ENCODE assay signal across 20 cellular contexts in the genomic region with DNA sequence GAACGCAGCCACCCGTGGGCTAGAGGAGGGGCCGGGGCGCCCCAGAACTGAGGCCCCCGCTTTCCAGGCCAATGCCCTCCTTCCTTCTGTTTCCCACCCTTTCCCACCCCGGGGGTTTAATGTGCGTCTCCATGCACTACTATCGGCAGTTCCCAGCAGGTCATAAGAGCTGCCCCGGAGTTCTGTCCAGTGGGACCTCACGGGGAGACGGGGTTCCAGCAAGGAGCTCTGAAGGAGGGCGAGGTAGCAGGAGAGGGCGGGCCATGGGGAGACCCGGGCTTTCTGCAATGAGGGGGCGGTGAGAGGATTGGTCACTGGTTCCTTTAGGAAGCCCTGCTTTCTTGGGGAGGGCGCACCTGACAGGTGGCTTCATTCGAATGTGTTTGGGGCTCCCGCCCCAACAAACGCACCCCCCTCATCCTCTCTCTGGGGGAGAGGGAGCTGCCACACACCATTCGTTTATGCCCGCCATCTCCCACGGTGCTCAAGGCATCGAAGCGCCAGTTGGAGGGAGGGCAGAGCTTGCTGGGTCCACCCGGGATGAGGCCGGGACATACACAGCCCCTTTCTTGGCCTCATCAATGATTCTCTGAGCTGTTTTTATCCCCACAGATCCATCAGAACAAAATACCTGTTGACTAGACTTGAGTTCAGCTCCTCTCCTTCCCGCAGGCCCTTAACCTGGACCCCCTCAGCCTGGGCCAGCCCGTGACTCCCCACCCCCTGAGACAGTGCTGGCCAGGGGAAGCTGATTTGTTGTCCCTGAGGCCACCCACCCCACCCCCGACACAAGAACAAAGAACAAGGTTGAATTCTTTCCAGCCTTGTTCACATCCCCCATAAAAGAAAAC. TPM values are rescaled to one million over a fixed set of nuclear protein-coding genes. Genes with fewer than 3 reads are reported as not detected.
A peak's percentile ranks its signal among the peaks of the same experiment; 100 is the strongest.
DNase-seq lines count a peak whose midpoint lies in the region; ATAC-seq and TF ChIP-seq lines count a peak whose summit lies in the region.
"Had no signal": no experiment of that assay in that cellular context is flagged by ENCODE, and none has a peak within 500 bp of the region (broad histone marks: within the 10 kb centered on the region; RNA-seq: fewer than 3 reads in every experiment).

No MANE protein-coding gene starts in this region.

- H4K20me1 ChIP-seq in osteoblast (ENCODE audit: insufficient read depth, low read length), result peaks cover 8% of the 10 kb centered on the region

- H3K79me2 ChIP-seq in osteoblast (ENCODE audit: insufficient read depth, low read length), result no peaks in the 10 kb centered on the region

- H3K4me3 ChIP-seq in HEK293 (ENCODE audit: low read depth, low read length), result no peak overlapping the region
- H3K4me3 ChIP-seq in osteoblast (ENCODE audit: insufficient read depth, low read length), result no peak overlapping the region

- peaks cover 0 to 3% of the 10 kb centered on the region in 2 experiments; a peak in 1 of 3 replicates for H3K36me3 ChIP-seq in HEK293 (ENCODE audit: control insufficient read depth in 2 of 2, insufficient read depth in 1 of 2, low read length in 2 of 2)
- peaks cover 6% of the 10 kb centered on the region for H3K36me3 ChIP-seq in osteoblast (ENCODE audit: insufficient read depth, low read length)

- no peak overlapping the region for H3K27ac ChIP-seq in HEK293 (ENCODE audit: extremely low read depth, low read depth, low read length)
- no peak overlapping the region for H3K27ac ChIP-seq in osteoblast (ENCODE audit: low read depth, low read length)

- H3K4me1 ChIP-seq in HEK293 (ENCODE audit: control insufficient read depth, insufficient read depth, low read length) (no peaks in the 10 kb centered on the region), osteoblast (ENCODE audit: insufficient read depth, low read length) (no peaks in the 10 kb centered on the region)

- H2AFZ ChIP-seq in osteoblast (ENCODE audit: low read length), result no peak overlapping the region

- POLR2A ChIA-PET in HEK293 (lab: Yijun Ruan, JAX), result interaction anchor here (0.8 kb wide), 1 partner anchor 20 kb away, joined by 11 read pairs; no protein-coding TSS in a partner anchor
- POLR2A ChIA-PET in GM10248 (lab: Yijun Ruan, JAX), result interaction anchor here (0.6 to 0.7 kb wide), 2 partner anchors 15 to 243 kb away, joined by 3 to 4 read pairs; no protein-coding TSS in a partner anchor

- peak; percentile 18 for DNase-seq in activated T-cell treated with anti-CD3 and anti-CD28 coated beads, Interleukin-2, amount 50 U/mL, for 4 hours
- no peak for DNase-seq in activated T-cell treated with anti-CD3 and anti-CD28 coated beads, Interleukin-2, amount 50 U/mL, for 48 hours
- no peak for DNase-seq in central memory CD8-positive, alpha-beta T cell (ENCODE audit: low spot score in 2 of 2)
- DNase-seq in osteoblast (ENCODE audit: insufficient read length, low spot score, missing footprints) (no peak), GM10248 (ENCODE audit: extremely low spot score) (no peak)
- DNase-seq: activated CD8-positive, alpha-beta memory T cell treated with anti-CD3 and anti-CD28 coated beads for 24 hours; cortex of kidney; EL; glutamatergic neuron; left cardiac atrium; mesenchymal stem cell; MM.1S; NCI-H1694; NCI-H69; stimulated activated CD4-positive, alpha-beta T cell treated with anti-CD3 and anti-CD28 coated beads, Interleukin-4, amount 100 ng/mL, for 24 hours; trophoblast cell had no signal

- no peaks in the 10 kb centered on the region for H3K9me3 Mint-ChIP-seq in activated T-cell treated with anti-CD3 and anti-CD28 coated beads, Interleukin-2, amount 50 U/mL, for 4 hours
- no peaks in the 10 kb centered on the region for H3K9me3 Mint-ChIP-seq in central memory CD8-positive, alpha-beta T cell
- no peaks in the 10 kb centered on the region for H3K9me3 Mint-ChIP-seq in nephron
- H3K9me3 Mint-ChIP-seq: activated T-helper 2 cell treated with anti-CD3 and anti-CD28 coated beads, Interferon-gamma antibody, Interleukin-2, Interleukin-4, amounts not matched to agents 10 μg/mL and 5 μg/mL and 100 μg/mL, durations not matched to agents 14 hours and 24 hours and 36 hours had no signal

- no peak overlapping the region for H3K4me3 Mint-ChIP-seq in activated T-cell treated with anti-CD3 and anti-CD28 coated beads, Interleukin-2, amount 50 U/mL, for 4 hours
- no peak overlapping the region for H3K4me3 Mint-ChIP-seq in central memory CD8-positive, alpha-beta T cell
- no peak overlapping the region for H3K4me3 Mint-ChIP-seq in nephron

- H3K27me3 ChIP-seq in osteoblast (ENCODE audit: insufficient read depth, low read length), result no peaks in the 10 kb centered on the region

- no peaks in the 10 kb centered on the region for H3K27me3 Mint-ChIP-seq in activated T-cell treated with anti-CD3 and anti-CD28 coated beads, Interleukin-2, amount 50 U/mL, for 4 hours (ENCODE audit: low read depth)
- H3K27me3 Mint-ChIP-seq in central memory CD8-positive, alpha-beta T cell, result no peaks in the 10 kb centered on the region
- H3K27me3 Mint-ChIP-seq in nephron (ENCODE audit: low read depth), result peaks cover 14% of the 10 kb centered on the region

- H3K36me3 Mint-ChIP-seq in activated T-cell treated with anti-CD3 and anti-CD28 coated beads, Interleukin-2, amount 50 U/mL, for 4 hours (ENCODE audit: insufficient read depth), result peaks cover 7% of the 10 kb centered on the region
- peaks cover 27% of the 10 kb centered on the region for H3K36me3 Mint-ChIP-seq in central memory CD8-positive, alpha-beta T cell (ENCODE audit: insufficient read depth)
- H3K36me3 Mint-ChIP-seq in nephron (ENCODE audit: low read depth), result no peaks in the 10 kb centered on the region

- peaks cover 5% of the 10 kb centered on the region for H3K4me1 Mint-ChIP-seq in activated T-cell treated with anti-CD3 and anti-CD28 coated beads, Interleukin-2, amount 50 U/mL, for 4 hours (ENCODE audit: low read depth)
- no peaks in the 10 kb centered on the region for H3K4me1 Mint-ChIP-seq in central memory CD8-positive, alpha-beta T cell
- H3K4me1 Mint-ChIP-seq in nephron, result peaks cover 43% of the 10 kb centered on the region

- peak overlapping the region; percentile 4 for H3K27ac Mint-ChIP-seq in central memory CD8-positive, alpha-beta T cell (ENCODE audit: low read depth)
- H3K27ac Mint-ChIP-seq in nephron, result peak overlapping the region in 2 of 3 experiments; percentile 69 to 74
- H3K27ac Mint-ChIP-seq: activated T-helper 2 cell treated with anti-CD3 and anti-CD28 coated beads, Interferon-gamma antibody, Interleukin-2, Interleukin-4, amounts not matched to agents 10 μg/mL and 5 μg/mL and 100 μg/mL, durations not matched to agents 14 hours and 24 hours and 36 hours had no signal

- H3K9me3 ChIP-seq in HEK293 (ENCODE audit: control insufficient read depth, insufficient read depth, low read depth, low read length), result no peaks in the 10 kb centered on the region
- no peaks in the 10 kb centered on the region for H3K9me3 ChIP-seq in osteoblast (ENCODE audit: low read depth, low read length)

- TF ChIP-seq CTCF in HEK293 (tag by site-specific recombination; IDR thresholded peaks at IDR 0.05), result no peak
- no peak for TF ChIP-seq CTCF in nephron (IDR thresholded peaks at IDR 0.05; ENCODE audit: unreplicated experiment in 3 of 3)
- no peak for TF ChIP-seq CTCF in osteoblast (IDR thresholded peaks at IDR 0.05; ENCODE audit: extremely low read depth, low read depth, low read length)
- no peak for TF ChIP-seq CTCF in GM10248 (IDR thresholded peaks at IDR 0.05; ENCODE audit: control extremely low read depth, extremely low read depth, low read depth, missing control alignments)

- ATAC-seq in activated T-cell treated with anti-CD3 and anti-CD28 coated beads, Interleukin-2, amount 50 U/mL, for 4 hours, result no peak
- ATAC-seq in central memory CD8-positive, alpha-beta T cell (replicated peaks; ENCODE audit: extremely low read depth, poor library complexity, severe bottlenecking), result no peak
- ATAC-seq in HG03571 (IDR thresholded peaks at IDR 0.05; ENCODE audit: unreplicated experiment), result no peak
- ATAC-seq: left cardiac atrium had no signal

- H3K4me2 ChIP-seq in osteoblast (ENCODE audit: insufficient read depth, low read length), result no peak overlapping the region

- CTCF ChIA-PET in HEK293 (lab: Yijun Ruan, JAX) (interaction anchor here (0.6 to 2.3 kb wide), 6 partner anchors 14 to 808 kb away, joined by 3 to 8 read pairs (median 4); no protein-coding TSS in a partner anchor), GM10248 (lab: Yijun Ruan, JAX) (interaction anchor here (0.8 to 3.2 kb wide), 7 partner anchors 9 to 46 kb away, joined by 3 to 16 read pairs (median 4); no protein-coding TSS in a partner anchor)

TF ChIP-seq in HEK293, 187 proteins besides CTCF, POLR2A, EP300 and RAD21 (continues in another document):
- TF ChIP-seq EGR2 (tag by site-specific recombination; IDR thresholded peaks at IDR 0.05; ENCODE audit: low read depth), result peak; percentile 5; the same call in 1 of the 2 replicates
- no peak for TF ChIP-seq PBX3 (CRISPR knock-in tag; IDR thresholded peaks at IDR 0.05)
- peak; percentile 42; the same call in 1 of the 2 replicates for TF ChIP-seq SCRT2 (tag by site-specific recombination; IDR thresholded peaks at IDR 0.05)

RNA-seq across cellular contexts. Expression of gene SLC7A5, which starts 44.1 kb away (rescaled TPM):
- 100 to 1,000 TPM; 814 to 984 (median 886) TPM for total RNA-seq in activated T-cell treated with anti-CD3 and anti-CD28 coated beads, Interleukin-2, amount 50 U/mL, for 4 hours
- total RNA-seq in osteoblast, result 60.4 and 90.8 TPM in 2 replicates

RNA-seq across cellular contexts. Expression of gene KLHDC4, which starts 59.4 kb away (rescaled TPM):
- 10 to 100 TPM; 71.6 to 78.1 (median 76.0) TPM for total RNA-seq in activated T-cell treated with anti-CD3 and anti-CD28 coated beads, Interleukin-2, amount 50 U/mL, for 4 hours
- total RNA-seq in osteoblast, result 22.1 and 23.3 TPM in 2 replicates
